ENCODE assay signal across 1 cellular context in the genomic region with DNA sequence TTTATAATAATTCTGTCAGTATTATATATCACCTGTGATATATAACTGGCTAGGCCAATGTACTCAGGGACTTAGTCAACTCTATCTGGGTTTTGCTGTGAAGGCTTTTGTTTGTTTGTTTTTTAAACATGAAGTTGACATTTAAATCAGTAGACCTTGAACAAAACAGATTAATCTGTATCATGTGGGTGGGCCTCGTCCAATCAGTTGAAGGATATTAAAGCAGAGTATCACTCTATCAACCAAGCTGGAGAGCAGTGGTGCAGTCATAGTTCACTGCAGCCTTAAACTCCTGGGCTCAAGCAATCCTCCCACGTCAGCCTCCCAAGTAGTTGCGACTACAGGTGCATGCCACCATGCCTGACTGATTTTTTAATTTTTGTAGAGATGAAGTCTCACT.
TF ChIP-seq lines count a peak whose summit lies in the region.

No MANE protein-coding gene starts in this region.

TF ChIP-seq in HEK293, 187 proteins besides CTCF, POLR2A, EP300 and RAD21 (continued from another document):
- TF ChIP-seq, protein P1, sequence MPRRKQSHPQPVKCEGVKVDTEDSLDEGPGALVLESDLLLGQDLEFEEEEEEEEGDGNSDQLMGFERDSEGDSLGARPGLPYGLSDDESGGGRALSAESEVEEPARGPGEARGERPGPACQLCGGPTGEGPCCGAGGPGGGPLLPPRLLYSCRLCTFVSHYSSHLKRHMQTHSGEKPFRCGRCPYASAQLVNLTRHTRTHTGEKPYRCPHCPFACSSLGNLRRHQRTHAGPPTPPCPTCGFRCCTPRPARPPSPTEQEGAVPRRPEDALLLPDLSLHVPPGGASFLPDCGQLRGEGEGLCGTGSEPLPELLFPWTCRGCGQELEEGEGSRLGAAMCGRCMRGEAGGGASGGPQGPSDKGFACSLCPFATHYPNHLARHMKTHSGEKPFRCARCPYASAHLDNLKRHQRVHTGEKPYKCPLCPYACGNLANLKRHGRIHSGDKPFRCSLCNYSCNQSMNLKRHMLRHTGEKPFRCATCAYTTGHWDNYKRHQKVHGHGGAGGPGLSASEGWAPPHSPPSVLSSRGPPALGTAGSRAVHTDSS (tag by site-specific recombination; IDR thresholded peaks at IDR 0.05): no peak
